ENCODE assay signal across 26 cellular contexts in genomic region chr3:32132121-32132520, GRCh38.
"Had no signal": no experiment of that assay in that cellular context is flagged by ENCODE, and none has a peak within 500 bp of the region (broad histone marks: within the 10 kb centered on the region; RNA-seq: fewer than 3 reads in every experiment).

No MANE protein-coding gene starts in this region.

- H3K4me1 ChIP-seq: Peyer's patch had no signal

- H3K27me3 ChIP-seq: Peyer's patch had no signal

- H3K9me3 ChIP-seq: Peyer's patch had no signal

- ATAC-seq: activated CD4-positive, alpha-beta T cell treated with anti-CD3 and anti-CD28 coated beads for 36 hours; activated T-helper 17 cell treated with anti-CD3 and anti-CD28 coated beads, Interleukin-2, amount 50 U/mL, for 72 hours; T-helper 17 cell had no signal

- DNase-seq: activated CD4-positive, alpha-beta memory T cell treated with anti-CD3 and anti-CD28 coated beads, Interleukin-2, amount 10 ng/mL, durations not matched to agents 7 days and 5 days; activated CD4-positive, alpha-beta T cell treated with anti-CD3 and anti-CD28 coated beads for 36 hours; activated CD4-positive, alpha-beta T cell treated with anti-CD3 and anti-CD28 coated beads, Interleukin-2, amount 50 U/mL, for 1 hour; activated CD4-positive, CD25-positive, alpha-beta regulatory T cell; activated gamma-delta T cell; activated naive CD4-positive, alpha-beta T cell treated with anti-CD3 and anti-CD28 coated beads for 36 hours; activated T-cell treated with anti-CD3 and anti-CD28 coated beads for 4 hours; activated T-cell treated with anti-CD3 and anti-CD28 coated beads, Interleukin-2, amount 50 U/mL, for 48 hours; amygdala; cerebellar nuclear complex; NCI-H1048; NCI-H1417 treated with DMSO at 0.1 percent for 48 hours; NCI-H1694; NCI-H2029; NCI-H2107; NCI-H2171 treated with DMSO at 0.1 percent for 48 hours; NCI-H226; NCI-H526; NCI-H774; NK-92 treated with Interleukin-12 subunit alpha and Interleukin-12 subunit beta, amount 100 ng/mL, for 24 hours; OCI-M1; SHP77 treated with DMSO at 0.1 percent for 48 hours; T-helper 17 cell; T-helper 9 cell had no signal

- H3K27ac ChIP-seq: Peyer's patch had no signal

- H3K4me3 ChIP-seq: Peyer's patch had no signal
